8 cellular contexts compared by ENCODE assay signal in the genomic region with DNA sequence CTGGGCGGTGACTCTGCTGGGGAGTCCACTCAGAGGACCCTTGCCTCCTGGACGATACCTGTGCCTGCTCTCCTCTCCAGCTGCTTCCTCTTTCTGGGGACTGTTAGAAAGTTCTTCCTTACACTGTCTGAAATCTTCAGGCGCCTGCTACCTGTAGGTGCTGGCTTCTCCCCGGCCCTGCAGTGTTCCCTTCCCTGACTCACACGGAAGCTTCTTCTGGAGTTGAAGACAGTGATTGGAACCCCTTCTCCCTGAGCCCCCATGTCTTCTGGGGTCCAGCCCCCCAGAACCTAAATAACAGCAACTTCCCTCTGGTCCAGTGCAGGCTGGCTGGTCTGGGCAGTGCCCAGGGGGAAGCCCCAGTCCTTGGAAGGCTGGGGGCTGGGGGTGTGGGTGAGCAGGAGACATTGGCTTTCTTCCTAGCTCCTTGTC. TPM values are rescaled to one million over a fixed set of nuclear protein-coding genes. Genes with fewer than 3 reads are reported as not detected.
DNase-seq lines count a peak whose midpoint lies in the region; ATAC-seq and TF ChIP-seq lines count a peak whose summit lies in the region.

No MANE protein-coding gene starts in this region.

- H3K9me3 Mint-ChIP-seq in effector memory CD8-positive, alpha-beta T cell: no peaks in the 10 kb centered on the region
- no peaks in the 10 kb centered on the region for H3K9me3 Mint-ChIP-seq in naive thymus-derived CD4-positive, alpha-beta T cell

- H3K36me3 Mint-ChIP-seq in effector memory CD8-positive, alpha-beta T cell (ENCODE audit: insufficient read depth): no peaks in the 10 kb centered on the region
- peaks cover 0 to 5% (median 0%) of the 10 kb centered on the region in 5 donors for H3K36me3 Mint-ChIP-seq in naive thymus-derived CD4-positive, alpha-beta T cell

- ATAC-seq in GM21619 (IDR thresholded peaks at IDR 0.05; ENCODE audit: unreplicated experiment): peak; percentile 39
- peak; percentile 38 for ATAC-seq in effector memory CD8-positive, alpha-beta T cell (replicated peaks)
- peak; percentile 52 for ATAC-seq in naive thymus-derived CD4-positive, alpha-beta T cell

- no peaks in the 10 kb centered on the region for H3K79me2 ChIP-seq in OCI-LY1 (ENCODE audit: insufficient read depth, low read length)

- H2AFZ ChIP-seq in OCI-LY1 (ENCODE audit: low read length): no peak overlapping the region

- H3K4me1 ChIP-seq in OCI-LY1 (ENCODE audit: insufficient read depth, low read length, severe bottlenecking): peaks cover 15% of the 10 kb centered on the region
- H3K4me1 ChIP-seq in naive thymus-derived CD4-positive, alpha-beta T cell (ENCODE audit: control insufficient read depth in 2 of 2, insufficient read depth in 2 of 2, low read length in 2 of 2): peaks cover 0 to 5% of the 10 kb centered on the region in 2 donors

- no peaks in the 10 kb centered on the region for H3K9me2 ChIP-seq in OCI-LY1 (ENCODE audit: low read depth, low read length)

- H3K9me3 ChIP-seq in OCI-LY1 (ENCODE audit: low read length): no peaks in the 10 kb centered on the region
- no peaks in the 10 kb centered on the region for H3K9me3 ChIP-seq in naive thymus-derived CD4-positive, alpha-beta T cell (ENCODE audit: control insufficient read depth in 2 of 3, low read length in 3 of 3)

- H3K4me2 ChIP-seq in OCI-LY1 (ENCODE audit: low read length): peak overlapping the region; percentile 92

- POLR2A ChIA-PET in BJ (lab: Charles Lee): interaction anchor here (0.7 to 1.4 kb wide), 4 partner anchors 10 to 108 kb away, joined by 3 to 11 read pairs (median 4); no protein-coding TSS in a partner anchor
- POLR2A ChIA-PET in naive thymus-derived CD4-positive, alpha-beta T cell (lab: Charles Lee): interaction anchor here (1.2 kb wide), 1 partner anchor 50 kb away, joined by 3 read pairs; no protein-coding TSS in a partner anchor

- intact Hi-C loops in naive thymus-derived CD4-positive, alpha-beta T cell (cut with micrococcal nuclease): no loop called here

- H3F3A ChIP-seq in OCI-LY1 (ENCODE audit: insufficient read depth, low read length): no peaks in the 10 kb centered on the region

- no peaks in the 10 kb centered on the region for H3K27me3 Mint-ChIP-seq in effector memory CD8-positive, alpha-beta T cell
- peaks cover 0 to 33% (median 8%) of the 10 kb centered on the region in 5 donors for H3K27me3 Mint-ChIP-seq in naive thymus-derived CD4-positive, alpha-beta T cell

- CTCF ChIA-PET in BJ (lab: Yijun Ruan, JAX): interaction anchor here (0.8 to 5.6 kb wide), 10 partner anchors 10 to 55 kb away, joined by 3 to 31 read pairs (median 6); no protein-coding TSS in a partner anchor
- CTCF ChIA-PET in naive thymus-derived CD4-positive, alpha-beta T cell (lab: Charles Lee): interaction anchor here (0.8 kb wide), 1 partner anchor 10 kb away, joined by 3 read pairs; no protein-coding TSS in a partner anchor

- H3K36me3 ChIP-seq in BJ (ENCODE audit: control insufficient read depth, insufficient read depth, low read length) (peaks cover 3% of the 10 kb centered on the region; the same call in 1 of the 2 replicates), OCI-LY1 (ENCODE audit: insufficient read depth, low read length) (no peaks in the 10 kb centered on the region)
- H3K36me3 ChIP-seq in naive thymus-derived CD4-positive, alpha-beta T cell (ENCODE audit: control insufficient read depth in 2 of 3, insufficient read depth in 3 of 3, low read length in 3 of 3): no peaks in the 10 kb centered on the region

- peak overlapping the region; percentile 62; the same call in 1 of the 2 replicates for H3K9ac ChIP-seq in OCI-LY1 (ENCODE audit: low read length)

- H4K20me1 ChIP-seq in OCI-LY1 (ENCODE audit: insufficient read depth, low read length): no peaks in the 10 kb centered on the region

- no peaks in the 10 kb centered on the region for H3K27me3 ChIP-seq in BJ (ENCODE audit: control insufficient read depth, insufficient read depth, low read length)
- no peaks in the 10 kb centered on the region; the same call in 1 of the 2 replicates for H3K27me3 ChIP-seq in OCI-LY1 (ENCODE audit: insufficient read depth, low read length)
- H3K27me3 ChIP-seq in naive thymus-derived CD4-positive, alpha-beta T cell (ENCODE audit: control insufficient read depth in 2 of 2, insufficient read depth in 2 of 2, low read length in 2 of 2): no peaks in the 10 kb centered on the region

- peaks cover 10% of the 10 kb centered on the region in 2 donors for H3K4me1 Mint-ChIP-seq in effector memory CD8-positive, alpha-beta T cell (ENCODE audit: low read depth in 2 of 2)
- H3K4me1 Mint-ChIP-seq in naive thymus-derived CD4-positive, alpha-beta T cell: peaks cover 6 to 28% (median 19%) of the 10 kb centered on the region in 7 donors

- peak overlapping the region; percentile 20 to 85 for H3K27ac Mint-ChIP-seq in effector memory CD8-positive, alpha-beta T cell
- H3K27ac Mint-ChIP-seq in naive thymus-derived CD4-positive, alpha-beta T cell: peak overlapping the region in 3 of 9 donors; percentile 14 to 73 (median 45)

- TF ChIP-seq CTCF in BJ (IDR thresholded peaks at IDR 0.05; ENCODE audit: insufficient read depth, low read depth, low read length): no peak
- TF ChIP-seq CTCF in OCI-LY1 (IDR thresholded peaks at IDR 0.05; ENCODE audit: low read length): no peak

- peak overlapping the region; percentile 89 for H3K4me3 ChIP-seq in BJ (ENCODE audit: low read depth, low read length)
- H3K4me3 ChIP-seq in OCI-LY1 (ENCODE audit: low read depth, low read length, poor library complexity, severe bottlenecking): peak overlapping the region; percentile 73
- peak overlapping the region; percentile 36 for H3K4me3 ChIP-seq in naive thymus-derived CD4-positive, alpha-beta T cell (ENCODE audit: low read length)

- H3K27ac ChIP-seq in OCI-LY1 (ENCODE audit: low read depth, low read length, poor library complexity, severe bottlenecking): no peak overlapping the region
- H3K27ac ChIP-seq in naive thymus-derived CD4-positive, alpha-beta T cell (ENCODE audit: low read depth, low read length): no peak overlapping the region

- DNase-seq in BJ (ENCODE audit: low read depth) (no peak), NCI-H526 (lab: John Stamatoyannopoulos, UW) (no peak), NCI-H2227 (lab: John Stamatoyannopoulos, UW; ENCODE audit: unreplicated experiment) (no peak), iPS-NIHi11 (ENCODE audit: low spot score) (no peak)
- DNase-seq in effector memory CD8-positive, alpha-beta T cell: no peak
- DNase-seq in naive thymus-derived CD4-positive, alpha-beta T cell: peak in 2 of 9 donors; percentile 2 to 8

- H3K4me3 Mint-ChIP-seq in effector memory CD8-positive, alpha-beta T cell: peak overlapping the region; percentile 83 to 84
- H3K4me3 Mint-ChIP-seq in naive thymus-derived CD4-positive, alpha-beta T cell: peak overlapping the region; percentile 70 to 86 (median 80)

RNA-seq across cellular contexts. Expression of gene GSN, which starts 0.7 kb away (rescaled TPM):
- 493 and 765 TPM in 2 replicates for polyA plus RNA-seq in BJ (2011; rRNA removed)
- 523 and 815 TPM in 2 replicates for polyA minus RNA-seq in BJ (2011; rRNA and poly(A)+ RNA removed)
- 10 to 100 TPM in 1 of 5 experiments, 1 to 10 TPM in 4; 4.2 to 34.6 (median 7.8) TPM for total RNA-seq in naive thymus-derived CD4-positive, alpha-beta T cell
- 1 to 10 TPM; 2.9 to 3.9 TPM for polyA plus RNA-seq in naive thymus-derived CD4-positive, alpha-beta T cell

Comparison
In these comparisons a context has a peak if more than half of its experiments do, and no peak if none do; other contexts are left out.
1. H3K4me3 ChIP-seq: peak in every context shown above with its lines; median percentile 89 in BJ; 73 in OCI-LY1; 36 in naive thymus-derived CD4-positive, alpha-beta T cell.
2. RNA of gene GSN, which starts 0.7 kb away (polyA plus RNA-seq): 493 to 765 TPM in BJ; 2.9 to 3.9 TPM in naive thymus-derived CD4-positive, alpha-beta T cell; every median in the first group is over 100 times any median in the second.
3. Peak in every context shown above with its lines, with median percentiles within 50 percentile points of each other: ATAC-seq.